ENCODE assay signal across 18 cellular contexts in the genomic region with DNA sequence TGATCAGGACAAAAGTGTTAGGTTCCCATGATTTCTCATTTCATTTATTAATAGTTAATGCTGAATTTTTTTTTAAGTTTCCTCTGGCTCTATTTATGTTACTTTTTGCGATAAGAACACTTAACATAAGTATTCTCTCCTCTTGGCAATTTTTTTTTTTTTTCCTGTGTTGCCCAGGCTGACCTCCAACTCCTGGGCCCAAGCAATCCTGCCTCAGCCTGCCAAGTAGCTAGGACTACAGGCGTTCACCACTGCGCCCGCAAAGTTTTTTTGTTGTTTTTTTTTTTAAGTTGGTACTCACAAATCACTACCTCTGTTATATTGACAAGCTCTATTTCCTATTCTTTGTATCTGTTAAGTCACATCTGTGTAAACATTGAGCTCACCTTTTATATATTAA. TPM values are rescaled to one million over a fixed set of nuclear protein-coding genes. Genes with fewer than 3 reads are reported as not detected.
DNase-seq lines count a peak whose midpoint lies in the region; ATAC-seq and TF ChIP-seq lines count a peak whose summit lies in the region.
"Had no signal": no experiment of that assay in that cellular context is flagged by ENCODE, and none has a peak within 500 bp of the region (broad histone marks: within the 10 kb centered on the region; RNA-seq: fewer than 3 reads in every experiment).

No MANE protein-coding gene starts in this region.

- peaks cover 56% of the 10 kb centered on the region for H3K36me3 ChIP-seq in Loucy (ENCODE audit: insufficient read depth, low read length)

- peaks cover 75% of the 10 kb centered on the region for H3K4me1 Mint-ChIP-seq in T-helper 2 cell treated with Interferon-gamma antibody and Interleukin-4, amounts not matched to agents 5 μg/mL and 100 μg/mL, for 36 hours (ENCODE audit: low read depth)
- peaks cover 75% of the 10 kb centered on the region for H3K4me1 Mint-ChIP-seq in activated naive CD8-positive, alpha-beta T cell (ENCODE audit: low read depth)
- H3K4me1 Mint-ChIP-seq in activated naive CD8-positive, alpha-beta T cell treated with anti-CD3 and anti-CD28 coated beads for 36 hours = peaks cover 77% of the 10 kb centered on the region

- no peak overlapping the region for H2AFZ ChIP-seq in Loucy (ENCODE audit: low read length)

- peaks cover 88% of the 10 kb centered on the region for H3K36me3 Mint-ChIP-seq in T-helper 2 cell treated with Interferon-gamma antibody and Interleukin-4, amounts not matched to agents 5 μg/mL and 100 μg/mL, for 36 hours (ENCODE audit: low read depth)
- H3K36me3 Mint-ChIP-seq in activated naive CD8-positive, alpha-beta T cell = peaks cover 31% of the 10 kb centered on the region
- peaks cover 76% of the 10 kb centered on the region for H3K36me3 Mint-ChIP-seq in activated naive CD8-positive, alpha-beta T cell treated with anti-CD3 and anti-CD28 coated beads for 36 hours

- peak overlapping the region; percentile 3 for H3K27ac Mint-ChIP-seq in T-helper 2 cell treated with Interferon-gamma antibody and Interleukin-4, amounts not matched to agents 5 μg/mL and 100 μg/mL, for 36 hours
- H3K27ac Mint-ChIP-seq in activated naive CD8-positive, alpha-beta T cell = peak overlapping the region; percentile 41
- H3K27ac Mint-ChIP-seq in activated naive CD8-positive, alpha-beta T cell treated with anti-CD3 and anti-CD28 coated beads for 36 hours = no peak overlapping the region

- peaks cover 56% of the 10 kb centered on the region for H4K20me1 ChIP-seq in Loucy (ENCODE audit: insufficient read depth, low read length, poor library complexity, severe bottlenecking)

- no peaks in the 10 kb centered on the region for H3K9me3 Mint-ChIP-seq in T-helper 2 cell treated with Interferon-gamma antibody and Interleukin-4, amounts not matched to agents 5 μg/mL and 100 μg/mL, for 36 hours
- no peaks in the 10 kb centered on the region for H3K9me3 Mint-ChIP-seq in activated naive CD8-positive, alpha-beta T cell (ENCODE audit: low read depth)
- H3K9me3 Mint-ChIP-seq in activated naive CD8-positive, alpha-beta T cell treated with anti-CD3 and anti-CD28 coated beads for 36 hours = no peaks in the 10 kb centered on the region
- H3K9me3 Mint-ChIP-seq: CD14-positive monocyte had no signal

- H3K4me1 ChIP-seq in Loucy (ENCODE audit: insufficient read depth, low read length, poor library complexity, severe bottlenecking) = peaks cover 58% of the 10 kb centered on the region

- no peak overlapping the region for H3K9ac ChIP-seq in Loucy (ENCODE audit: low read depth, low read length, poor library complexity, severe bottlenecking)

- peaks cover 4% of the 10 kb centered on the region; the same call in 1 of the 2 replicates for H3F3A ChIP-seq in Loucy (ENCODE audit: low read depth)

- H3K9me2 ChIP-seq in Loucy (replicated peaks; ENCODE audit: low read depth, low read length) = no peaks in the 10 kb centered on the region

- H3K4me2 ChIP-seq in Loucy (ENCODE audit: low read depth, low read length, poor library complexity, severe bottlenecking) = peak overlapping the region; percentile 17

- no peaks in the 10 kb centered on the region for H3K27me3 Mint-ChIP-seq in T-helper 2 cell treated with Interferon-gamma antibody and Interleukin-4, amounts not matched to agents 5 μg/mL and 100 μg/mL, for 36 hours (ENCODE audit: low read depth)
- no peaks in the 10 kb centered on the region for H3K27me3 Mint-ChIP-seq in activated naive CD8-positive, alpha-beta T cell
- H3K27me3 Mint-ChIP-seq in activated naive CD8-positive, alpha-beta T cell treated with anti-CD3 and anti-CD28 coated beads for 36 hours = no peaks in the 10 kb centered on the region

- H3K9me3 ChIP-seq in Loucy (ENCODE audit: insufficient read depth, low read depth, low read length) = no peaks in the 10 kb centered on the region
- H3K9me3 ChIP-seq: Caco-2 had no signal

- H3K27me3 ChIP-seq in Loucy (ENCODE audit: insufficient read depth, low read length, poor library complexity, severe bottlenecking) = no peaks in the 10 kb centered on the region

- intact Hi-C loops in left ventricle myocardium superior (cut with micrococcal nuclease) = no loop called here

- no peak for TF ChIP-seq CTCF in Loucy (conservative IDR thresholded peaks at IDR 0.05; ENCODE audit: low read length)

- H3K79me2 ChIP-seq in Loucy (ENCODE audit: insufficient read depth, low read length) = peaks cover 84% of the 10 kb centered on the region

- H3K4me3 Mint-ChIP-seq in T-helper 2 cell treated with Interferon-gamma antibody and Interleukin-4, amounts not matched to agents 5 μg/mL and 100 μg/mL, for 36 hours = peak overlapping the region; percentile 28
- no peak overlapping the region for H3K4me3 Mint-ChIP-seq in activated naive CD8-positive, alpha-beta T cell
- H3K4me3 Mint-ChIP-seq in activated naive CD8-positive, alpha-beta T cell treated with anti-CD3 and anti-CD28 coated beads for 36 hours = no peak overlapping the region
- H3K4me3 Mint-ChIP-seq: CD14-positive monocyte had no signal

- DNase-seq in T-helper 2 cell treated with Interferon-gamma antibody and Interleukin-4, amounts not matched to agents 5 μg/mL and 100 μg/mL, for 36 hours (ENCODE audit: low spot score) = no peak
- DNase-seq in T-helper 2 cell (no peak), left ventricle myocardium superior (no peak)
- no peak for DNase-seq in activated naive CD8-positive, alpha-beta T cell treated with anti-CD3 and anti-CD28 coated beads for 36 hours
- DNase-seq: 8988T, Caco-2, KBM-7, NCI-H187, NCI-H2227 treated with DMSO at 0.1 percent for 48 hours, NCI-H524, NCI-H82, PC-3 had no signal

- H3K4me3 ChIP-seq in Loucy (ENCODE audit: low read length, poor library complexity, severe bottlenecking) = no peak overlapping the region

- ATAC-seq in left ventricle myocardium superior (peak; percentile 69), HG02852 (IDR thresholded peaks at IDR 0.05; ENCODE audit: unreplicated experiment) (no peak), HG03095 (IDR thresholded peaks at IDR 0.05; ENCODE audit: unreplicated experiment) (no peak)
- ATAC-seq: HepG2, PC-3 had no signal

RNA-seq across cellular contexts. Expression of a gene that starts 5.7 kb away (rescaled TPM):
- total RNA-seq in activated naive CD8-positive, alpha-beta T cell treated with anti-CD3 and anti-CD28 coated beads for 36 hours = 10 to 100 TPM; 17.2 to 18.2 TPM
- 2.6 TPM for total RNA-seq in left ventricle myocardium superior

RNA-seq across cellular contexts. Expression of a gene that starts 6.9 kb away (rescaled TPM):
- total RNA-seq in activated naive CD8-positive, alpha-beta T cell treated with anti-CD3 and anti-CD28 coated beads for 36 hours = 10 to 100 TPM; 55.3 to 56.4 TPM
- 8.9 TPM for total RNA-seq in left ventricle myocardium superior

RNA-seq across cellular contexts. Expression of a gene that starts 26.9 kb away (rescaled TPM):
- not detected for total RNA-seq in activated naive CD8-positive, alpha-beta T cell treated with anti-CD3 and anti-CD28 coated beads for 36 hours
- not detected for total RNA-seq in left ventricle myocardium superior
- total RNA-seq: Caco-2, PC-3 had no signal
